ENCODE assay signal across 11 cellular contexts in genomic region chr16:29663829-29664132, GRCh38. TPM values are rescaled to one million over a fixed set of nuclear protein-coding genes. Genes with fewer than 3 reads are reported as not detected.
A peak's percentile ranks its signal among the peaks of the same experiment; 100 is the strongest.
DNase-seq lines count a peak whose midpoint lies in the region; ATAC-seq, FAIRE-seq and TF ChIP-seq lines count a peak whose summit lies in the region.
"Had no signal": no experiment of that assay in that cellular context is flagged by ENCODE, and none has a peak within 500 bp of the region (broad histone marks: within the 10 kb centered on the region; RNA-seq: fewer than 3 reads in every experiment).

No MANE protein-coding gene starts in this region.

- peaks cover 62% of the 10 kb centered on the region for H3K4me1 ChIP-seq in BLaER1

- peaks cover 67% of the 10 kb centered on the region for H3K4me1 Mint-ChIP-seq in activated T-helper 1 cell treated with anti-CD3 and anti-CD28 coated beads, Interleukin-12 subunit alpha, Interleukin-12 subunit beta, Interleukin-2, Interleukin-4 antibody, amounts not matched to agents 30 ng/mL and 10 ng/mL and 1 ng/mL, durations not matched to agents 14 hours and 24 hours and 36 hours (ENCODE audit: low read depth)
- peaks cover 48 to 63% (median 58%) of the 10 kb centered on the region in 3 donors for H3K4me1 Mint-ChIP-seq in naive B cell

- H3K27ac Mint-ChIP-seq in activated T-helper 1 cell treated with anti-CD3 and anti-CD28 coated beads, Interleukin-12 subunit alpha, Interleukin-12 subunit beta, Interleukin-2, Interleukin-4 antibody, amounts not matched to agents 30 ng/mL and 10 ng/mL and 1 ng/mL, durations not matched to agents 14 hours and 24 hours and 36 hours: peak overlapping the region; percentile 95
- peak overlapping the region; percentile 76 to 98 (median 93) for H3K27ac Mint-ChIP-seq in naive B cell

- intact Hi-C loops in activated T-helper 1 cell treated with anti-CD3 and anti-CD28 coated beads, Interleukin-12 subunit alpha, Interleukin-12 subunit beta, Interleukin-2, Interleukin-4 antibody, amounts not matched to agents 30 ng/mL and 10 ng/mL and 1 ng/mL, durations not matched to agents 14 hours and 24 hours and 36 hours (cut with micrococcal nuclease): loop anchor here (1.0 to 2.0 kb wide), 2 partner anchors 52 to 69 kb away; no protein-coding TSS in a partner anchor

- peak overlapping the region; percentile 84 for H3K4me3 ChIP-seq in BLaER1

- H3K9me3 Mint-ChIP-seq in activated T-helper 1 cell treated with anti-CD3 and anti-CD28 coated beads, Interleukin-12 subunit alpha, Interleukin-12 subunit beta, Interleukin-2, Interleukin-4 antibody, amounts not matched to agents 30 ng/mL and 10 ng/mL and 1 ng/mL, durations not matched to agents 14 hours and 24 hours and 36 hours: no peaks in the 10 kb centered on the region
- no peaks in the 10 kb centered on the region for H3K9me3 Mint-ChIP-seq in naive B cell

- no peak for TF ChIP-seq POLR2A in GM12891 (IDR thresholded peaks at IDR 0.05; ENCODE audit: low read depth, low read length)

- H3K27me3 Mint-ChIP-seq in activated T-helper 1 cell treated with anti-CD3 and anti-CD28 coated beads, Interleukin-12 subunit alpha, Interleukin-12 subunit beta, Interleukin-2, Interleukin-4 antibody, amounts not matched to agents 30 ng/mL and 10 ng/mL and 1 ng/mL, durations not matched to agents 14 hours and 24 hours and 36 hours (ENCODE audit: insufficient read depth): peaks cover 1% of the 10 kb centered on the region
- no peaks in the 10 kb centered on the region for H3K27me3 Mint-ChIP-seq in naive B cell

- FAIRE-seq in GM12891 (lab: Jason Lieb, UNC): peak; percentile 47
- FAIRE-seq: keratinocyte had no signal

- H3K9me3 ChIP-seq in BLaER1: no peaks in the 10 kb centered on the region
- H3K9me3 ChIP-seq: BE2C had no signal

- peak overlapping the region; percentile 96 for H3K4me2 ChIP-seq in BLaER1

- H3K27me3 ChIP-seq in BLaER1: no peaks in the 10 kb centered on the region
- H3K27me3 ChIP-seq: BE2C had no signal

- H3K4me3 Mint-ChIP-seq in activated T-helper 1 cell treated with anti-CD3 and anti-CD28 coated beads, Interleukin-12 subunit alpha, Interleukin-12 subunit beta, Interleukin-2, Interleukin-4 antibody, amounts not matched to agents 30 ng/mL and 10 ng/mL and 1 ng/mL, durations not matched to agents 14 hours and 24 hours and 36 hours: peak overlapping the region; percentile 95
- peak overlapping the region; percentile 74 to 90 (median 84) for H3K4me3 Mint-ChIP-seq in naive B cell

- peak overlapping the region; percentile 97 for H3K27ac ChIP-seq in BLaER1

- peaks cover 27% of the 10 kb centered on the region for H4K20me1 ChIP-seq in BLaER1

- peak overlapping the region; percentile 95 for H3K9ac ChIP-seq in BLaER1

- peaks cover 30% of the 10 kb centered on the region for H3K36me3 ChIP-seq in BLaER1
- H3K36me3 ChIP-seq: BE2C had no signal

- ATAC-seq in naive B cell (ENCODE audit: low read depth in 2 of 2): no peak
- no peak for ATAC-seq in GM18519 (IDR thresholded peaks at IDR 0.05; ENCODE audit: low FRiP score, unreplicated experiment)
- ATAC-seq in HG03521 (IDR thresholded peaks at IDR 0.05; ENCODE audit: unreplicated experiment): no peak
- ATAC-seq in GM21529 (IDR thresholded peaks at IDR 0.05; ENCODE audit: unreplicated experiment): no peak

- H3K36me3 Mint-ChIP-seq in activated T-helper 1 cell treated with anti-CD3 and anti-CD28 coated beads, Interleukin-12 subunit alpha, Interleukin-12 subunit beta, Interleukin-2, Interleukin-4 antibody, amounts not matched to agents 30 ng/mL and 10 ng/mL and 1 ng/mL, durations not matched to agents 14 hours and 24 hours and 36 hours (ENCODE audit: low read depth): peaks cover 34% of the 10 kb centered on the region
- no peaks in the 10 kb centered on the region for H3K36me3 Mint-ChIP-seq in naive B cell

- DNase-seq in GM12891 (ENCODE audit: insufficient read length, low spot score) (no peak), naive B cell (no peak), cerebellar cortex (ENCODE audit: low spot score) (no peak)
- DNase-seq in activated T-helper 1 cell treated with anti-CD3 and anti-CD28 coated beads, Interleukin-12 subunit alpha, Interleukin-12 subunit beta, Interleukin-2, Interleukin-4 antibody, amounts not matched to agents 30 ng/mL and 10 ng/mL and 1 ng/mL, durations not matched to agents 14 hours and 24 hours and 36 hours (ENCODE audit: low spot score): no peak
- DNase-seq: BE2C had no signal

TF ChIP-seq in GM12891, 5 proteins besides CTCF, POLR2A, EP300 and RAD21:
- TF ChIP-seq POLR2AphosphoS5 (IDR thresholded peaks at IDR 0.05; ENCODE audit: low read depth, low read length) (no peak), SPI1 (IDR thresholded peaks at IDR 0.05; ENCODE audit: low read depth, low read length) (no peak), PAX5 (IDR thresholded peaks at IDR 0.05; ENCODE audit: insufficient read depth, low read length, severe bottlenecking) (no peak), TAF1 (IDR thresholded peaks at IDR 0.05; ENCODE audit: low read depth, low read length) (no peak), POU2F2 (IDR thresholded peaks at IDR 0.05; ENCODE audit: low read depth, low read length) (no peak)
TF ChIP-seq in GM12891: peak in this region for 0.

RNA-seq across cellular contexts. Expression of gene SPN, which starts 0.7 kb away (rescaled TPM):
- 76.7 TPM for polyA plus RNA-seq in GM12891 (2012; ENCODE audit: low read depth, missing spikeins)
- 191 and 196 TPM in 2 replicates for total RNA-seq in activated T-helper 1 cell treated with anti-CD3 and anti-CD28 coated beads, Interleukin-12 subunit alpha, Interleukin-12 subunit beta, Interleukin-2, Interleukin-4 antibody, amounts not matched to agents 30 ng/mL and 10 ng/mL and 1 ng/mL, durations not matched to agents 14 hours and 24 hours and 36 hours
- polyA plus RNA-seq in naive B cell (ENCODE audit: low read depth in 6 of 6): 1 to 10 TPM in 5 of 6 donors, not detected in 1; 2.0 to 3.3 (median 2.4) TPM
- total RNA-seq: fibroblast of lung had no signal

RNA-seq across cellular contexts. Expression of gene QPRT, which starts 15.2 kb away (rescaled TPM):
- 38.4 TPM for polyA plus RNA-seq in GM12891 (2012; ENCODE audit: low read depth, missing spikeins)
- total RNA-seq in activated T-helper 1 cell treated with anti-CD3 and anti-CD28 coated beads, Interleukin-12 subunit alpha, Interleukin-12 subunit beta, Interleukin-2, Interleukin-4 antibody, amounts not matched to agents 30 ng/mL and 10 ng/mL and 1 ng/mL, durations not matched to agents 14 hours and 24 hours and 36 hours: 6.3 and 6.5 TPM in 2 replicates
- not detected for polyA plus RNA-seq in naive B cell (ENCODE audit: low read depth in 6 of 6)
